12 cellular contexts compared by ENCODE assay signal in genomic region chr14:72450473-72451044, GRCh38.
DNase-seq lines count a peak whose midpoint lies in the region; ATAC-seq and TF ChIP-seq lines count a peak whose summit lies in the region.
"Had no signal": no experiment of that assay in that cellular context is flagged by ENCODE, and none has a peak within 500 bp of the region (broad histone marks: within the 10 kb centered on the region; RNA-seq: fewer than 3 reads in every experiment).

No MANE protein-coding gene starts in this region.

- peak overlapping the region; percentile 75 for H2AFZ ChIP-seq in smooth muscle cell (ENCODE audit: low read depth)

- intact Hi-C loops in activated CD4-positive, alpha-beta T cell treated with anti-CD3 and anti-CD28 coated beads, Interleukin-2, amount 10 ng/mL, durations not matched to agents 24 days and 14 days (cut with micrococcal nuclease) = loop anchor here (1.0 kb wide), 2 partner anchors 11 to 26 kb away; no protein-coding TSS in a partner anchor

- peaks cover 16% of the 10 kb centered on the region for H3K4me1 ChIP-seq in smooth muscle cell (ENCODE audit: low read depth)

- peak overlapping the region; percentile 77 for H3K27ac ChIP-seq in smooth muscle cell (ENCODE audit: low read depth)

- POLR2A ChIA-PET in T-cell (lab: Charles Lee) = interaction anchor here in 1 of 2 donors (0.5 kb wide), 1 partner anchor 10 kb away, joined by 8 read pairs; no protein-coding TSS in a partner anchor

- H4K20me1 ChIP-seq in smooth muscle cell (ENCODE audit: low read depth) = no peaks in the 10 kb centered on the region

- WGBS in smooth muscle cell (ENCODE audit: low lambda C conversion rate) = 65% methylated on average over 7 of the region's 7 CpGs

- no peaks in the 10 kb centered on the region for H3K79me2 ChIP-seq in smooth muscle cell (ENCODE audit: low read depth)

- peaks cover 2% of the 10 kb centered on the region for H3K27me3 Mint-ChIP-seq in activated CD4-positive, alpha-beta T cell treated with anti-CD3 and anti-CD28 coated beads, Interleukin-2, amount 10 ng/mL, durations not matched to agents 24 days and 14 days
- no peaks in the 10 kb centered on the region for H3K27me3 Mint-ChIP-seq in T-cell
- peaks cover 6% of the 10 kb centered on the region for H3K27me3 Mint-ChIP-seq in endothelial cell (ENCODE audit: unreplicated experiment)

- H3K27me3 ChIP-seq in smooth muscle cell (ENCODE audit: low read depth) = no peaks in the 10 kb centered on the region
- H3K27me3 ChIP-seq: esophagus squamous epithelium had no signal

- no peak for TF ChIP-seq CTCF in endothelial cell (IDR thresholded peaks at IDR 0.05; ENCODE audit: unreplicated experiment)
- no peak for TF ChIP-seq CTCF in smooth muscle cell (IDR thresholded peaks at IDR 0.05; ENCODE audit: borderline replicate concordance, insufficient read depth, poor library complexity, severe bottlenecking)

- H3K9me3 ChIP-seq in smooth muscle cell (replicated peaks; ENCODE audit: low read depth) = no peaks in the 10 kb centered on the region
- H3K9me3 ChIP-seq: esophagus squamous epithelium had no signal

- H3K4me3 Mint-ChIP-seq in activated CD4-positive, alpha-beta T cell treated with anti-CD3 and anti-CD28 coated beads, Interleukin-2, amount 10 ng/mL, durations not matched to agents 24 days and 14 days = peak overlapping the region; percentile 73
- peak overlapping the region in 2 of 3 donors; percentile 7 to 66 for H3K4me3 Mint-ChIP-seq in T-cell
- H3K4me3 Mint-ChIP-seq in endothelial cell (ENCODE audit: unreplicated experiment) = peak overlapping the region; percentile 47

- CTCF ChIA-PET in T-cell (lab: Charles Lee) = no interaction called here

- no peaks in the 10 kb centered on the region for H3F3A ChIP-seq in smooth muscle cell (ENCODE audit: low read depth)

- no peak overlapping the region for H3K4me3 ChIP-seq in smooth muscle cell
- H3K4me3 ChIP-seq: esophagus squamous epithelium had no signal

- peak overlapping the region; percentile 6 for H3K4me2 ChIP-seq in smooth muscle cell

- peaks cover 61% of the 10 kb centered on the region for H3K4me1 Mint-ChIP-seq in activated CD4-positive, alpha-beta T cell treated with anti-CD3 and anti-CD28 coated beads, Interleukin-2, amount 10 ng/mL, durations not matched to agents 24 days and 14 days
- H3K4me1 Mint-ChIP-seq in T-cell (peaks cover 27 to 29% (median 29%) of the 10 kb centered on the region in 3 donors), endothelial cell (ENCODE audit: unreplicated experiment) (peaks cover 61% of the 10 kb centered on the region)

- no peak for DNase-seq in activated CD4-positive, alpha-beta T cell treated with anti-CD3 and anti-CD28 coated beads, Interleukin-2, amount 10 ng/mL, durations not matched to agents 24 days and 14 days
- DNase-seq in activated CD4-positive, alpha-beta T cell treated with anti-CD3 and anti-CD28 coated beads for 48 hours = no peak
- no peak for DNase-seq in T-cell
- DNase-seq in endothelial cell (ENCODE audit: low spot score) = no peak
- DNase-seq in smooth muscle cell (lab: John Stamatoyannopoulos, UW; ENCODE audit: unreplicated experiment) = no peak
- DNase-seq in NCI-H2227 treated with DMSO at 0.1 percent for 48 hours (lab: John Stamatoyannopoulos, UW) = no peak
- DNase-seq in inferior parietal cortex (ENCODE audit: extremely low spot score) = no peak
- DNase-seq: esophagus squamous epithelium, GOT3, NCI-H146, SIG-M5 had no signal

- no peaks in the 10 kb centered on the region for H3K9me3 Mint-ChIP-seq in activated CD4-positive, alpha-beta T cell treated with anti-CD3 and anti-CD28 coated beads, Interleukin-2, amount 10 ng/mL, durations not matched to agents 24 days and 14 days
- H3K9me3 Mint-ChIP-seq in T-cell = no peaks in the 10 kb centered on the region
- no peaks in the 10 kb centered on the region for H3K9me3 Mint-ChIP-seq in endothelial cell (ENCODE audit: unreplicated experiment)

- peaks cover 6% of the 10 kb centered on the region for H3K36me3 Mint-ChIP-seq in activated CD4-positive, alpha-beta T cell treated with anti-CD3 and anti-CD28 coated beads, Interleukin-2, amount 10 ng/mL, durations not matched to agents 24 days and 14 days (ENCODE audit: low read depth)
- H3K36me3 Mint-ChIP-seq in T-cell (no peaks in the 10 kb centered on the region), endothelial cell (ENCODE audit: low read depth, unreplicated experiment) (no peaks in the 10 kb centered on the region)

- H3K9ac ChIP-seq in smooth muscle cell (ENCODE audit: low read depth) = no peak overlapping the region

- H3K27ac Mint-ChIP-seq in activated CD4-positive, alpha-beta T cell treated with anti-CD3 and anti-CD28 coated beads, Interleukin-2, amount 10 ng/mL, durations not matched to agents 24 days and 14 days = peak overlapping the region; percentile 76
- H3K27ac Mint-ChIP-seq in T-cell (peak overlapping the region; percentile 70 to 86), endothelial cell (ENCODE audit: unreplicated experiment) (peak overlapping the region; percentile 98)

- no peak for ATAC-seq in T-cell (replicated peaks in 1 of 4)
- no peak for ATAC-seq in GM18870 (IDR thresholded peaks at IDR 0.05; ENCODE audit: unreplicated experiment)

- H3K36me3 ChIP-seq in smooth muscle cell (ENCODE audit: low read depth) = no peaks in the 10 kb centered on the region
- H3K36me3 ChIP-seq: esophagus squamous epithelium had no signal
